22 cellular contexts compared by ENCODE assay signal in genomic region chr10:77289790-77290189, GRCh38.
A peak's percentile ranks its signal among the peaks of the same experiment; 100 is the strongest.
DNase-seq lines count a peak whose midpoint lies in the region; ATAC-seq and TF ChIP-seq lines count a peak whose summit lies in the region.
"Had no signal": no experiment of that assay in that cellular context is flagged by ENCODE, and none has a peak within 500 bp of the region (broad histone marks: within the 10 kb centered on the region; RNA-seq: fewer than 3 reads in every experiment).

No MANE protein-coding gene starts in this region.

- peaks cover 36% of the 10 kb centered on the region for H3K4me1 ChIP-seq in BE2C
- H3K4me1 ChIP-seq in foreskin keratinocyte: peaks cover 37% of the 10 kb centered on the region
- H3K4me1 ChIP-seq in trophoblast cell (ENCODE audit: control insufficient read depth in 1 of 2, insufficient read depth in 2 of 2, low read length in 2 of 2): peaks cover 45 to 47% of the 10 kb centered on the region in 2 experiments
- no peaks in the 10 kb centered on the region for H3K4me1 ChIP-seq in upper lobe of right lung
- no peaks in the 10 kb centered on the region for H3K4me1 ChIP-seq in A673 (ENCODE audit: insufficient read depth, low read length, poor library complexity, severe bottlenecking)
- peaks cover 60% of the 10 kb centered on the region for H3K4me1 ChIP-seq in PC-3 (ENCODE audit: insufficient read depth, low read length)
- H3K4me1 ChIP-seq: colonic mucosa, lower lobe of right lung had no signal

- no peaks in the 10 kb centered on the region; the same call in 1 of the 2 replicates for H3K9me2 ChIP-seq in PC-3 (replicated peaks; ENCODE audit: low read length)

- peak overlapping the region; percentile 38 for H3K27ac ChIP-seq in foreskin keratinocyte
- H3K27ac ChIP-seq in trophoblast cell (ENCODE audit: low read depth, low read length): peak overlapping the region; percentile 41
- no peak overlapping the region for H3K27ac ChIP-seq in upper lobe of right lung
- H3K27ac ChIP-seq in A673 (ENCODE audit: low read depth, low read length, poor library complexity, severe bottlenecking): no peak overlapping the region
- H3K27ac ChIP-seq in PC-3 (ENCODE audit: low read length): no peak overlapping the region
- H3K27ac ChIP-seq: colonic mucosa, lower lobe of right lung, vagina had no signal

- no peak overlapping the region for H4K12ac ChIP-seq in trophoblast cell (ENCODE audit: low read depth, low read length)

- no peak overlapping the region for H4K91ac ChIP-seq in trophoblast cell (ENCODE audit: low read depth, low read length)

- no peak overlapping the region for H2BK5ac ChIP-seq in trophoblast cell (ENCODE audit: low read depth, low read length, poor library complexity)

- POLR2A ChIA-PET in A673 (lab: Charles Lee; ENCODE audit: low non-redundant PET): no interaction called here
- POLR2A ChIA-PET in PC-3 (lab: Charles Lee; ENCODE audit: unreplicated experiment): no interaction called here

- H3K4ac ChIP-seq in trophoblast cell (ENCODE audit: low read depth, low read length): no peak overlapping the region

- no CpG with 5 or more reads among the region's 5 CpGs for WGBS in trophoblast cell (ENCODE audit: extremely low coverage, insufficient coverage, insufficient read length)

- no peaks in the 10 kb centered on the region for H3K27me3 ChIP-seq in BE2C
- no peaks in the 10 kb centered on the region for H3K27me3 ChIP-seq in foreskin keratinocyte
- H3K27me3 ChIP-seq in trophoblast cell (ENCODE audit: insufficient read depth, low read length): no peaks in the 10 kb centered on the region
- H3K27me3 ChIP-seq in upper lobe of right lung: no peaks in the 10 kb centered on the region
- peaks cover 4% of the 10 kb centered on the region for H3K27me3 ChIP-seq in A673 (replicated peaks; ENCODE audit: insufficient read depth, low read depth, low read length, poor library complexity)
- no peaks in the 10 kb centered on the region for H3K27me3 ChIP-seq in PC-3 (ENCODE audit: low read length)
- H3K27me3 ChIP-seq: colonic mucosa, gastroesophageal sphincter, vagina had no signal

- H3K4me3 ChIP-seq in BE2C (ENCODE audit: low read depth, low read length): no peak overlapping the region
- H3K4me3 ChIP-seq in trophoblast cell (ENCODE audit: low read depth, low read length): no peak overlapping the region
- no peak overlapping the region for H3K4me3 ChIP-seq in upper lobe of right lung
- no peak overlapping the region for H3K4me3 ChIP-seq in A673 (ENCODE audit: low read depth, low read length, poor library complexity, severe bottlenecking)
- no peak overlapping the region for H3K4me3 ChIP-seq in PC-3 (ENCODE audit: low read length)
- H3K4me3 ChIP-seq: colonic mucosa, gastroesophageal sphincter, lower lobe of right lung, vagina had no signal

- no peak overlapping the region for H2AK5ac ChIP-seq in trophoblast cell (ENCODE audit: low read length)

- H4K20me1 ChIP-seq in PC-3 (ENCODE audit: low read length): no peaks in the 10 kb centered on the region

- peaks cover 60% of the 10 kb centered on the region for H3K79me1 ChIP-seq in trophoblast cell (ENCODE audit: low read length)

- H3K23ac ChIP-seq in trophoblast cell (ENCODE audit: low read length): no peak overlapping the region

- ATAC-seq in foreskin keratinocyte (no peak), upper lobe of right lung (no peak), HG03571 (IDR thresholded peaks at IDR 0.05; ENCODE audit: unreplicated experiment) (no peak), PC-3 (no peak)
- ATAC-seq: esophagus mucosa, gastroesophageal sphincter, HCT116, HepG2, lower lobe of right lung had no signal

- BruUV-seq in A673 (replicated peaks; lab: Mats Ljungman, UMichigan) (no TSS peak), PC-3 (replicated peaks; lab: Mats Ljungman, UMichigan) (no TSS peak)

- TF ChIP-seq CTCF in BE2C (IDR thresholded peaks at IDR 0.05; ENCODE audit: low read depth, low read length) (no peak), foreskin keratinocyte (conservative IDR thresholded peaks at IDR 0.05) (no peak), upper lobe of right lung (IDR thresholded peaks at IDR 0.05) (no peak), A673 (conservative IDR thresholded peaks at IDR 0.05; ENCODE audit: low read depth, low read length) (no peak), PC-3 (conservative IDR thresholded peaks at IDR 0.05; ENCODE audit: low read depth, low read length) (no peak)

- H3K9ac ChIP-seq in trophoblast cell (ENCODE audit: low read length) (no peak overlapping the region), PC-3 (ENCODE audit: low read length) (no peak overlapping the region)

- no peak overlapping the region for H3K14ac ChIP-seq in trophoblast cell (ENCODE audit: low read length)

- H3K36me3 ChIP-seq in BE2C: no peaks in the 10 kb centered on the region
- H3K36me3 ChIP-seq in trophoblast cell (ENCODE audit: control insufficient read depth in 1 of 2, insufficient read depth in 2 of 2, low read length in 2 of 2): no peaks in the 10 kb centered on the region
- no peaks in the 10 kb centered on the region for H3K36me3 ChIP-seq in upper lobe of right lung
- no peaks in the 10 kb centered on the region for H3K36me3 ChIP-seq in A673 (ENCODE audit: insufficient read depth, low read length, poor library complexity, severe bottlenecking)
- H3K36me3 ChIP-seq in PC-3 (ENCODE audit: low read depth, low read length): no peaks in the 10 kb centered on the region
- H3K36me3 ChIP-seq: colonic mucosa, gastroesophageal sphincter, lower lobe of right lung, vagina had no signal

- H2BK12ac ChIP-seq in trophoblast cell (ENCODE audit: low read length): no peak overlapping the region

- H4K8ac ChIP-seq in trophoblast cell (ENCODE audit: low read depth, low read length): no peak overlapping the region

- peaks cover 15% of the 10 kb centered on the region for H3F3A ChIP-seq in PC-3 (ENCODE audit: low read length, unreplicated experiment)

- intact Hi-C loops in upper lobe of right lung (cut with DNase I) (no loop called here), A673 (cut with micrococcal nuclease; ENCODE audit: unreplicated experiment) (no loop called here), PC-3 (cut with micrococcal nuclease) (no loop called here)

- H3K79me2 ChIP-seq in trophoblast cell (ENCODE audit: control insufficient read depth, insufficient read depth, low read length, poor library complexity): peaks cover 10% of the 10 kb centered on the region
- H3K79me2 ChIP-seq in PC-3 (ENCODE audit: low read length): no peaks in the 10 kb centered on the region

- DNase-seq in BE2C (peak; percentile 38), SK-N-DZ (ENCODE audit: low spot score) (peak; percentile 80), foreskin keratinocyte (no peak), trophoblast cell (no peak), upper lobe of right lung (no peak), A673 (ENCODE audit: low spot score) (no peak), PC-3 (no peak)
- DNase-seq: activated B cell treated with CpG ODN at 0.5 μM for 24 hours; activated CD4-positive, alpha-beta T cell treated with anti-CD3 and anti-CD28 coated beads, Interleukin-2, amount 50 U/mL, for 48 hours; activated effector memory CD4-positive, alpha-beta T cell treated with Interleukin-2 at 50 U/mL for 16 hours; CD4-positive, CD25-positive, alpha-beta regulatory T cell; colonic mucosa; effector memory CD4-positive, alpha-beta T cell; lower lobe of right lung; NCI-H187; T-helper 9 cell had no signal

- H3K9me3 ChIP-seq in BE2C: no peaks in the 10 kb centered on the region
- H3K9me3 ChIP-seq in trophoblast cell (ENCODE audit: insufficient read depth, low read depth, low read length): no peaks in the 10 kb centered on the region
- no peaks in the 10 kb centered on the region for H3K9me3 ChIP-seq in upper lobe of right lung
- H3K9me3 ChIP-seq in A673 (ENCODE audit: low read depth, low read length, poor library complexity, severe bottlenecking): no peaks in the 10 kb centered on the region
- H3K9me3 ChIP-seq in PC-3 (ENCODE audit: low read length): no peaks in the 10 kb centered on the region
- H3K9me3 ChIP-seq: colonic mucosa, gastroesophageal sphincter, lower lobe of right lung, vagina had no signal

- H3K4me2 ChIP-seq in trophoblast cell (ENCODE audit: low read length) (no peak overlapping the region), PC-3 (ENCODE audit: low read length) (no peak overlapping the region)

- H2AFZ ChIP-seq in trophoblast cell (ENCODE audit: insufficient read depth, low read length, poor library complexity): no peak overlapping the region
- no peak overlapping the region for H2AFZ ChIP-seq in PC-3 (ENCODE audit: low read length)

- no peak overlapping the region for H3K18ac ChIP-seq in trophoblast cell (ENCODE audit: low read length)

- CTCF ChIA-PET in A673 (lab: Charles Lee): no interaction called here
- CTCF ChIA-PET in PC-3 (lab: Charles Lee): no interaction called here

- no peak overlapping the region for H2BK120ac ChIP-seq in trophoblast cell (ENCODE audit: insufficient read depth, low read length, poor library complexity)

Comparison
In these comparisons a context has a peak if more than half of its experiments do, and no peak if none do; other contexts are left out.
1. DNase-seq: peak in BE2C (single experiment) and SK-N-DZ (single experiment); none in foreskin keratinocyte (0 of 2), trophoblast cell (0 of 2), upper lobe of right lung (single experiment), A673 (single experiment) and PC-3 (single experiment).
2. H3K27ac ChIP-seq: peak in foreskin keratinocyte (single experiment) and trophoblast cell (single experiment); none in upper lobe of right lung (single experiment), A673 (single experiment) and PC-3 (single experiment).